Comparison of ENCODE assay signal across 8 cellular contexts in genomic region chr16:2267913-2268666, GRCh38.
DNase-seq lines count a peak whose midpoint lies in the region; ATAC-seq and TF ChIP-seq lines count a peak whose summit lies in the region.

A gene with protein sequence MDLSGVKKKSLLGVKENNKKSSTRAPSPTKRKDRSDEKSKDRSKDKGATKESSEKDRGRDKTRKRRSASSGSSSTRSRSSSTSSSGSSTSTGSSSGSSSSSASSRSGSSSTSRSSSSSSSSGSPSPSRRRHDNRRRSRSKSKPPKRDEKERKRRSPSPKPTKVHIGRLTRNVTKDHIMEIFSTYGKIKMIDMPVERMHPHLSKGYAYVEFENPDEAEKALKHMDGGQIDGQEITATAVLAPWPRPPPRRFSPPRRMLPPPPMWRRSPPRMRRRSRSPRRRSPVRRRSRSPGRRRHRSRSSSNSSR (minus strand): TSS chr16:2268126. CDS start chr16:2264643, 3,483 bp downstream.

- H3K36me3 ChIP-seq in iPS-20b (ENCODE audit: insufficient read depth, low read depth, low read length) = peaks cover 34% of the 10 kb centered on the region

- no peak for TF ChIP-seq CTCF in VCaP (conservative IDR thresholded peaks at IDR 0.05)

- DNase-seq in ACHN (peak; percentile 98), NCI-H2171 treated with DMSO at 0.1 percent for 48 hours (lab: John Stamatoyannopoulos, UW) (peak; percentile 91), T47D (ENCODE audit: low read depth in 1 of 2, low spot score in 1 of 2) (peak; percentile 97 to 98)

- H3K9me3 ChIP-seq in iPS-20b (ENCODE audit: insufficient read depth, low read depth, low read length) = no peaks in the 10 kb centered on the region

- H3K4me3 ChIP-seq in iPS-20b (ENCODE audit: low read length) = peak within 1 kb of the TSS; percentile 98
- H3K4me3 ChIP-seq in skin epidermis = peak within 1 kb of the TSS; percentile 71 to 99 (median 92)

- H3K27ac ChIP-seq in VCaP (peak within 1 kb of the TSS; percentile 82), iPS-20b (ENCODE audit: low read length) (peak within 1 kb of the TSS; percentile 98), skin epidermis (peak within 1 kb of the TSS; percentile 73 to 99 (median 96))

- H3K9ac ChIP-seq in iPS-20b (ENCODE audit: low read depth, low read length) = peak within 1 kb of the TSS; percentile 98

- ATAC-seq in GM18868 (IDR thresholded peaks at IDR 0.05; ENCODE audit: unreplicated experiment) (peak; percentile 78), HG03103 (IDR thresholded peaks at IDR 0.05; ENCODE audit: low read depth, unreplicated experiment) (peak; percentile 67)

- H3K27me3 ChIP-seq in iPS-20b (ENCODE audit: insufficient read depth, low read length) = 0 out of 2 replicates have a peak, but pooled peaks cover 6% of the 10 kb centered on the region

- in situ Hi-C loops in ACHN (cut with HindIII; ENCODE audit: low pct_ligation_motif_present, low pct_unique_long_range_greater_than_20kb, low sequenced_read_pairs) = no loop called here
- in situ Hi-C loops in T47D (cut with HindIII; ENCODE audit: low pct_unique_long_range_greater_than_20kb, low sequenced_read_pairs) = no loop called here

- H3K4me1 ChIP-seq in iPS-20b (ENCODE audit: insufficient read depth, low read length) = peaks cover 11% of the 10 kb centered on the region; the same call in 1 of the 2 replicates

Comparison
In these comparisons a context has a peak if more than half of its experiments do, and no peak if none do; other contexts are left out.
1. Peak in every context shown above with its lines: DNase-seq, ATAC-seq, H3K4me3 ChIP-seq and H3K27ac ChIP-seq.